Comparison of ENCODE assay signal across 9 cellular contexts in genomic region chr6:32609391-32609730, GRCh38. TPM values are rescaled to one million over a fixed set of nuclear protein-coding genes. Genes with fewer than 3 reads are reported as not detected.
DNase-seq lines count a peak whose midpoint lies in the region; ATAC-seq, FAIRE-seq and TF ChIP-seq lines count a peak whose summit lies in the region.
"Had no signal": no experiment of that assay in that cellular context is flagged by ENCODE, and none has a peak within 500 bp of the region (broad histone marks: within the 10 kb centered on the region; RNA-seq: fewer than 3 reads in every experiment).

No MANE protein-coding gene starts in this region.

- TF ChIP-seq CTCF in GM12865 (IDR thresholded peaks at IDR 0.05; ENCODE audit: insufficient read depth, low read depth, low read length, missing control alignments) (no peak), MM.1S (IDR thresholded peaks at IDR 0.05; ENCODE audit: low read length) (no peak), kidney (IDR thresholded peaks at IDR 0.05; ENCODE audit: borderline replicate concordance, extremely low read depth, insufficient read depth) (no peak), spleen (IDR thresholded peaks at IDR 0.05 in 8 of 11, conservative IDR thresholded peaks at IDR 0.05 in 3 of 11) (no peak)

- no peaks in the 10 kb centered on the region for H4K20me1 ChIP-seq in MM.1S (ENCODE audit: insufficient read depth, low read length)

- no peaks in the 10 kb centered on the region for H3K79me2 ChIP-seq in MM.1S (ENCODE audit: low read length)

- 40 to 82% (median 50%) methylated on average over 2 to 3 of the region's 3 CpGs for WGBS in spleen, 5 donors

- H2AFZ ChIP-seq in MM.1S (ENCODE audit: low read length), result 0 out of 2 replicates have a peak overlapping the region, but pooled peaks have one; percentile 27

- CTCF ChIA-PET in HEK293T (lab: Yijun Ruan, JAX), result interaction anchor here (0.6 to 0.7 kb wide), 2 partner anchors 13 to 91 kb away, joined by 3 to 4 read pairs; no protein-coding TSS in a partner anchor

- H3K9me3 ChIP-seq in MM.1S (replicated peaks; ENCODE audit: insufficient read depth, low read length) (no peaks in the 10 kb centered on the region), kidney (ENCODE audit: control insufficient read depth in 1 of 2, low read length in 2 of 2) (no peaks in the 10 kb centered on the region), spleen (no peaks in the 10 kb centered on the region)
- H3K9me3 ChIP-seq: right lobe of liver had no signal

- ATAC-seq in GM21367 (IDR thresholded peaks at IDR 0.05; ENCODE audit: unreplicated experiment) (no peak), HG02763 (IDR thresholded peaks at IDR 0.05; ENCODE audit: unreplicated experiment) (no peak)

- H3F3A ChIP-seq in MM.1S (ENCODE audit: insufficient read depth, low read length), result no peaks in the 10 kb centered on the region

- H3K4me3 ChIP-seq in GM12865 (ENCODE audit: low read depth, low read length), result peak overlapping the region; percentile 46
- H3K4me3 ChIP-seq in MM.1S (ENCODE audit: low read length), result no peak overlapping the region
- H3K4me3 ChIP-seq in kidney (ENCODE audit: low read length in 2 of 2), result no peak overlapping the region
- H3K4me3 ChIP-seq in spleen, result no peak overlapping the region
- H3K4me3 ChIP-seq: right lobe of liver had no signal

- peak overlapping the region; percentile 54 for H3K4me2 ChIP-seq in MM.1S (ENCODE audit: low read depth, low read length)

- H3K27ac ChIP-seq in MM.1S (ENCODE audit: low read length) (peak overlapping the region; percentile 93), kidney (ENCODE audit: low read depth in 2 of 2, low read length in 2 of 2) (peak overlapping the region; percentile 79 to 89), spleen (peak overlapping the region; percentile 73 to 92 (median 86))

- no peak for DNase-seq in GM12865 (ENCODE audit: low read depth)
- DNase-seq in MM.1S, result no peak
- DNase-seq in kidney, result no peak
- DNase-seq in spleen, result no peak
- no peak for DNase-seq in HEK293T (ENCODE audit: extremely low spot score)
- DNase-seq: right lobe of liver had no signal

- H3K9me2 ChIP-seq in MM.1S (replicated peaks; ENCODE audit: insufficient read depth, low read length), result no peaks in the 10 kb centered on the region

- H3K27me3 ChIP-seq in MM.1S (replicated peaks; ENCODE audit: insufficient read depth, low read length) (no peaks in the 10 kb centered on the region), spleen (replicated peaks in 1 of 7) (no peaks in the 10 kb centered on the region)
- H3K27me3 ChIP-seq: right lobe of liver had no signal

- POLR2A ChIA-PET in HEK293T (lab: Yijun Ruan, JAX), result no interaction called here

- TF ChIP-seq POLR2A in spleen (IDR thresholded peaks at IDR 0.05), result no peak

- H3K4me1 ChIP-seq in MM.1S (ENCODE audit: low read length), result peaks cover 6% of the 10 kb centered on the region
- H3K4me1 ChIP-seq in kidney (ENCODE audit: control insufficient read depth in 1 of 2, insufficient read depth in 1 of 2, low read depth in 1 of 2, low read length in 2 of 2), result no peaks in the 10 kb centered on the region
- peaks cover 0 to 11% (median 1%) of the 10 kb centered on the region in 6 donors for H3K4me1 ChIP-seq in spleen
- H3K4me1 ChIP-seq: right lobe of liver had no signal

- intact Hi-C loops in kidney (cut with DNase I), result no loop called here
- intact Hi-C loops in spleen (cut with DNase I; ENCODE audit: low total_unique reads), result no loop called here

- no peak for FAIRE-seq in kidney (lab: Jason Lieb, UNC)

- H3K9ac ChIP-seq in MM.1S (ENCODE audit: low read length) (peak overlapping the region; percentile 69), kidney (ENCODE audit: low read length in 2 of 2) (peak overlapping the region in 1 of 2 donors; percentile 28)

- H3K36me3 ChIP-seq in MM.1S (replicated peaks; ENCODE audit: insufficient read depth, low read length) (no peaks in the 10 kb centered on the region), kidney (ENCODE audit: control insufficient read depth in 1 of 2, insufficient read depth in 2 of 2, low read length in 2 of 2) (no peaks in the 10 kb centered on the region), spleen (no peaks in the 10 kb centered on the region)
- H3K36me3 ChIP-seq: right lobe of liver had no signal

TF ChIP-seq in HEK293T, 16 proteins besides CTCF, POLR2A, EP300 and RAD21:
- TF ChIP-seq SUZ12 (IDR thresholded peaks at IDR 0.05), result no peak
- no peak for TF ChIP-seq ELF4 (IDR thresholded peaks at IDR 0.05)
- no peak for TF ChIP-seq FOXA1 (IDR thresholded peaks at IDR 0.05)
- no peak for TF ChIP-seq SP1 (IDR thresholded peaks at IDR 0.05)
- no peak for TF ChIP-seq CTBP1 (IDR thresholded peaks at IDR 0.05; ENCODE audit: borderline replicate concordance)
- no peak for TF ChIP-seq HDGF (IDR thresholded peaks at IDR 0.05; ENCODE audit: borderline replicate concordance)
- TF ChIP-seq L3MBTL2 (conservative IDR thresholded peaks at IDR 0.05), result no peak
- TF ChIP-seq FOXK2 (IDR thresholded peaks at IDR 0.05), result no peak
- TF ChIP-seq TARDBP (IDR thresholded peaks at IDR 0.05), result no peak
- TF ChIP-seq ARNT (IDR thresholded peaks at IDR 0.05), result no peak
- no peak for TF ChIP-seq NFRKB (IDR thresholded peaks at IDR 0.05)
- TF ChIP-seq PKNOX1 (IDR thresholded peaks at IDR 0.05), result no peak
- TF ChIP-seq LEF1 (IDR thresholded peaks at IDR 0.05; ENCODE audit: borderline replicate concordance), result no peak
- no peak for TF ChIP-seq ZNF384 (IDR thresholded peaks at IDR 0.05)
- no peak for TF ChIP-seq BHLHE40 (IDR thresholded peaks at IDR 0.05; ENCODE audit: borderline replicate concordance)
- no peak for TF ChIP-seq FOXM1 (IDR thresholded peaks at IDR 0.05; ENCODE audit: borderline replicate concordance)

RNA-seq across cellular contexts. Expression of gene HLA-DRB1, which starts 19.7 kb away (rescaled TPM):
- total RNA-seq in kidney, result 267 TPM
- polyA plus RNA-seq in kidney (ENCODE audit: insufficient read depth, low read depth, low replicate concordance), result 280 TPM
- total RNA-seq in spleen, result 100 to 1,000 TPM; 158 to 779 (median 365) TPM
- polyA plus RNA-seq in spleen, result 100 to 1,000 TPM; 450 to 729 (median 573) TPM

RNA-seq across cellular contexts. Expression of gene HLA-DQA1, which starts 27.8 kb away (rescaled TPM):
- 63.5 TPM for total RNA-seq in kidney
- polyA plus RNA-seq in kidney (ENCODE audit: insufficient read depth, low read depth, low replicate concordance), result 29.6 TPM
- 100 to 1,000 TPM in 6 of 7 donors, 10 to 100 TPM in 1; 19.1 to 340 (median 196) TPM for total RNA-seq in spleen
- polyA plus RNA-seq in spleen, result 100 to 1,000 TPM; 249 to 441 (median 420) TPM
- total RNA-seq: cerebellum had no signal

RNA-seq across cellular contexts. Expression of gene HLA-DQB1, which starts 57.1 kb away (rescaled TPM):
- total RNA-seq in kidney (13.8 TPM), spleen (100 to 1,000 TPM in 4 of 7 donors, 10 to 100 TPM in 2, 1 to 10 TPM in 1; 6.1 to 271 (median 120) TPM)
- polyA plus RNA-seq in kidney (ENCODE audit: insufficient read depth, low read depth, low replicate concordance) (48.0 TPM), spleen (1,000 to 10,000 TPM in 1 of 3 donors, 100 to 1,000 TPM in 2; 383 to 1,152 (median 620) TPM)
- total RNA-seq: cerebellum had no signal
